16 cellular contexts compared by ENCODE assay signal in genomic region chrX:47158131-47158530, GRCh38.
"Had no signal": no experiment of that assay in that cellular context is flagged by ENCODE, and none has a peak within 500 bp of the region (broad histone marks: within the 10 kb centered on the region; RNA-seq: fewer than 3 reads in every experiment).

No MANE protein-coding gene starts in this region.

- H3K4me3 ChIP-seq: adrenal gland, body of pancreas, psoas muscle, thoracic aorta, uterus had no signal

- H3K27ac Mint-ChIP-seq: nephron had no signal

- H3K4me1 Mint-ChIP-seq: central memory CD8-positive, alpha-beta T cell; nephron; stimulated activated naive CD8-positive, alpha-beta T cell treated with anti-CD3 and anti-CD28 coated beads, Interleukin-15, amount 100 ng/mL, for 72 hours had no signal

- H3K4me1 ChIP-seq: adrenal gland, body of pancreas, psoas muscle, uterus had no signal

- H3K36me3 ChIP-seq: thoracic aorta, uterus had no signal

- H3K4me3 Mint-ChIP-seq: central memory CD8-positive, alpha-beta T cell; nephron; stimulated activated naive CD8-positive, alpha-beta T cell treated with anti-CD3 and anti-CD28 coated beads, Interleukin-15, amount 100 ng/mL, for 72 hours had no signal

- H3K9me3 ChIP-seq: adrenal gland, body of pancreas, thoracic aorta, uterus had no signal

- H3K27ac ChIP-seq: adrenal gland, body of pancreas, psoas muscle, thoracic aorta, uterus had no signal

- H3K27me3 Mint-ChIP-seq: central memory CD8-positive, alpha-beta T cell; stimulated activated naive CD8-positive, alpha-beta T cell treated with anti-CD3 and anti-CD28 coated beads, Interleukin-15, amount 100 ng/mL, for 72 hours had no signal

- H3K9me3 Mint-ChIP-seq: central memory CD8-positive, alpha-beta T cell; stimulated activated naive CD8-positive, alpha-beta T cell treated with anti-CD3 and anti-CD28 coated beads, Interleukin-15, amount 100 ng/mL, for 72 hours had no signal

- ATAC-seq: body of pancreas; left lobe of liver; stimulated activated naive CD8-positive, alpha-beta T cell treated with anti-CD3 and anti-CD28 coated beads, Interleukin-15, amount 100 ng/mL, for 72 hours had no signal

- DNase-seq: activated CD4-positive, alpha-beta T cell treated with anti-CD3 and anti-CD28 coated beads, Interleukin-2, amount 50 U/mL, for 1 hour; activated naive CD4-positive, alpha-beta T cell treated with anti-CD3 and anti-CD28 coated beads, Interleukin-2, amount 50 U/mL, for 16 hours; body of pancreas; effector memory CD4-positive, alpha-beta T cell; erythroblast; hypothalamus; psoas muscle; stimulated activated CD4-positive, alpha-beta T cell treated with anti-CD3 and anti-CD28 coated beads, Interleukin-4, amount 100 ng/mL, for 1 hour; stimulated activated naive CD8-positive, alpha-beta T cell treated with anti-CD3 and anti-CD28 coated beads, Interleukin-15, amount 100 ng/mL, for 72 hours; T-helper 2 cell; uterus had no signal

- H3K27me3 ChIP-seq: adrenal gland, body of pancreas, uterus had no signal
